In the genomic region with DNA sequence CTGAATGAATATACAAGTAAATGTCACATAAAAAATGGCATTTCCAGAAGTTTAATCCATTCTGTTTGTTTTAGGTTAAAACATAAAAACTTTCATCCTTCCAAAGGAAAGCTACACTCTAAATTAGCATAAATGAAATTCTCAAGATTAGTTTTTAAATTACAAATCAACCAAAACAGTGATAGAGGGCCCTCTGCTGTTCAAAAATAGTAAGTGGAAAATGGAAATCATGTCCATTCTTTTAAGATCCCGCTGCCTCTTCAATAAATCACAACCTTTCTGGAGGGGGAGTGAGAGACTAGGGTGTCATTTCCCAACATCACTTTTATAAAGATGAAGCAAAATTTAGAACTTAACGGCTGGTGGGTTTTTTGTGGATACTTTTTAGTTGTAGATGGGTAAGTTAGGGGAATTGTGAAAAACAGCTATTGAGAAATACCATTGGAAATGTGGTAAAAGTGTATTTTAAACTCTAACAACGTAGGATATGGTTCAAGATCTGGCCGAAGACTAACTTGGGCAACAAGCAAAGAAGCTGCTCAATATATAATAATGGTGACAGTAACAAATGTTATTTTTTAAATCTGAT, we compare ENCODE assay signal across 8 cellular contexts. TPM values are rescaled to one million over a fixed set of nuclear protein-coding genes. Genes with fewer than 3 reads are reported as not detected.
DNase-seq lines count a peak whose midpoint lies in the region; ATAC-seq and TF ChIP-seq lines count a peak whose summit lies in the region.

No MANE protein-coding gene starts in this region.

- no peak overlapping the region for H3K27ac ChIP-seq in esophagus squamous epithelium
- no peak overlapping the region for H3K27ac ChIP-seq in prostate gland

- no peak for ATAC-seq in HG02852 (IDR thresholded peaks at IDR 0.05; ENCODE audit: unreplicated experiment)

- H3K9me3 ChIP-seq in esophagus squamous epithelium (no peaks in the 10 kb centered on the region), prostate gland (no peaks in the 10 kb centered on the region)

- 11 to 17% methylated on average over 4 of the region's 4 CpGs for WGBS in esophagus squamous epithelium, 2 donors
- 13% methylated on average over 4 of the region's 4 CpGs for whole genome bisulfite sequencing in prostate gland

- H3K36me3 ChIP-seq in esophagus squamous epithelium = no peaks in the 10 kb centered on the region
- no peaks in the 10 kb centered on the region for H3K36me3 ChIP-seq in prostate gland

- POLR2A ChIA-PET in HEK293T (lab: Yijun Ruan, JAX) = no interaction called here

- H3K27me3 ChIP-seq in esophagus squamous epithelium (no peaks in the 10 kb centered on the region), prostate gland (replicated peaks; ENCODE audit: insufficient read depth) (no peaks in the 10 kb centered on the region)

- in situ Hi-C loops in Caki2 (cut with HindIII; ENCODE audit: low pct_unique_long_range_greater_than_20kb, low sequenced_read_pairs) = no loop called here

- intact Hi-C loops in esophagus squamous epithelium (cut with DNase I) = no loop called here
- intact Hi-C loops in prostate gland (cut with DNase I) = no loop called here

- DNase-seq in Caki2 (ENCODE audit: low read depth) (peak; percentile 39), HEK293T (ENCODE audit: extremely low spot score) (peak; percentile 29), RPMI8226 (peak; percentile 36), esophagus squamous epithelium (lab: John Stamatoyannopoulos, UW) (no peak), prostate gland (ENCODE audit: low spot score) (no peak), occipital lobe (lab: John Stamatoyannopoulos, UW) (no peak), NCI-H226 (no peak)

- H3K4me1 ChIP-seq in esophagus squamous epithelium (peaks cover 0 to 22% (median 8%) of the 10 kb centered on the region in 3 donors), prostate gland (replicated peaks) (no peaks in the 10 kb centered on the region)

- H3K4me3 ChIP-seq in esophagus squamous epithelium = no peak overlapping the region
- no peak overlapping the region for H3K4me3 ChIP-seq in prostate gland

- CTCF ChIA-PET in HEK293T (lab: Yijun Ruan, JAX) = interaction anchor here (1.0 to 2.2 kb wide), 3 partner anchors 10 to 14 kb away, joined by 3 to 7 read pairs (median 6); no protein-coding TSS in a partner anchor

- TF ChIP-seq POLR2A in esophagus squamous epithelium (IDR thresholded peaks at IDR 0.05) (no peak), prostate gland (IDR thresholded peaks at IDR 0.05) (no peak)

- TF ChIP-seq CTCF in esophagus squamous epithelium (IDR thresholded peaks at IDR 0.05) (peak; percentile 31 to 72 (median 50)), prostate gland (IDR thresholded peaks at IDR 0.05) (peak; percentile 26 to 65 (median 59))

TF ChIP-seq in HEK293T, 16 proteins besides CTCF, POLR2A, EP300 and RAD21:
- TF ChIP-seq L3MBTL2 (conservative IDR thresholded peaks at IDR 0.05) = no peak
- TF ChIP-seq CTBP1 (IDR thresholded peaks at IDR 0.05; ENCODE audit: borderline replicate concordance) = no peak
- TF ChIP-seq SUZ12 (IDR thresholded peaks at IDR 0.05) = no peak
- TF ChIP-seq BHLHE40 (IDR thresholded peaks at IDR 0.05; ENCODE audit: borderline replicate concordance) = no peak
- no peak for TF ChIP-seq LEF1 (IDR thresholded peaks at IDR 0.05; ENCODE audit: borderline replicate concordance)
- TF ChIP-seq HDGF (IDR thresholded peaks at IDR 0.05; ENCODE audit: borderline replicate concordance) = no peak
- TF ChIP-seq, protein P1, sequence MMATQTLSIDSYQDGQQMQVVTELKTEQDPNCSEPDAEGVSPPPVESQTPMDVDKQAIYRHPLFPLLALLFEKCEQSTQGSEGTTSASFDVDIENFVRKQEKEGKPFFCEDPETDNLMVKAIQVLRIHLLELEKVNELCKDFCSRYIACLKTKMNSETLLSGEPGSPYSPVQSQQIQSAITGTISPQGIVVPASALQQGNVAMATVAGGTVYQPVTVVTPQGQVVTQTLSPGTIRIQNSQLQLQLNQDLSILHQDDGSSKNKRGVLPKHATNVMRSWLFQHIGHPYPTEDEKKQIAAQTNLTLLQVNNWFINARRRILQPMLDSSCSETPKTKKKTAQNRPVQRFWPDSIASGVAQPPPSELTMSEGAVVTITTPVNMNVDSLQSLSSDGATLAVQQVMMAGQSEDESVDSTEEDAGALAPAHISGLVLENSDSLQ (IDR thresholded peaks at IDR 0.05) = peak; percentile 78

RNA-seq across cellular contexts. Expression of a gene that starts 1.7 kb away (rescaled TPM):
- total RNA-seq in Caki2 (2014; rRNA removed; shearing (Covaris generic); ENCODE audit: low replicate concordance) = 0.14 TPM in 1 of 2 replicates, not detected in the other
- total RNA-seq in esophagus squamous epithelium (under 1 TPM; 0.15 to 0.76 (median 0.28) TPM), prostate gland (10 to 100 TPM in 1 of 2 donors, 1 to 10 TPM in 1; 3.4 to 10.1 TPM), occipital lobe (16.5 TPM)

Comparison
In these comparisons a context has a peak if more than half of its experiments do, and no peak if none do; other contexts are left out.
1. DNase-seq: peak in Caki2 (single experiment), HEK293T (single experiment) and RPMI8226 (single experiment); none in esophagus squamous epithelium (single experiment), prostate gland (single experiment), occipital lobe (single experiment) and NCI-H226 (single experiment).